Comparison of ENCODE assay signal across 8 cellular contexts in genomic region chr10:130190065-130190736, GRCh38. TPM values are rescaled to one million over a fixed set of nuclear protein-coding genes. Genes with fewer than 3 reads are reported as not detected.
DNase-seq lines count a peak whose midpoint lies in the region; ATAC-seq and FAIRE-seq lines count a peak whose summit lies in the region.

No MANE protein-coding gene starts in this region.

- peaks cover 5 to 31% (median 24%) of the 10 kb centered on the region in 11 experiments; a peak in 21 of 22 replicates for H3K36me3 ChIP-seq in BLaER1 treated with 17β-estradiol and CSF1 and Interleukin-3, amounts not matched to agents 10 nM and 100 nM
- H3K36me3 ChIP-seq in esophagus (ENCODE audit: control insufficient read depth in 2 of 2, insufficient read depth in 2 of 2, low read length in 1 of 2), result peaks cover 3 to 10% of the 10 kb centered on the region in 2 donors
- peaks cover 4 to 8% of the 10 kb centered on the region in 2 donors for H3K36me3 ChIP-seq in mucosa of rectum (ENCODE audit: control insufficient read depth in 2 of 2, insufficient read depth in 2 of 2, low read length in 2 of 2)

- peaks cover 0 to 95% (median 56%) of the 10 kb centered on the region in 11 experiments; a peak in 19 of 22 replicates for H4K20me1 ChIP-seq in BLaER1 treated with 17β-estradiol and CSF1 and Interleukin-3, amounts not matched to agents 10 nM and 100 nM

- 1 to 2% methylated on average over 75 to 81 of the region's 81 CpGs for WGBS in esophagus, 2 donors

- peak; percentile 62 for FAIRE-seq in GM19239 (lab: Jason Lieb, UNC)

- peak; percentile 72 for ATAC-seq in HG03378 (IDR thresholded peaks at IDR 0.05; ENCODE audit: unreplicated experiment)

- peaks cover 0 to 7% (median 6%) of the 10 kb centered on the region in 11 experiments; a peak in 12 of 22 replicates for H3K27me3 ChIP-seq in BLaER1 treated with 17β-estradiol and CSF1 and Interleukin-3, amounts not matched to agents 10 nM and 100 nM
- H3K27me3 ChIP-seq in esophagus (ENCODE audit: control insufficient read depth in 1 of 2, insufficient read depth in 2 of 2, low read length in 2 of 2), result no peaks in the 10 kb centered on the region
- no peaks in the 10 kb centered on the region for H3K27me3 ChIP-seq in mucosa of rectum (ENCODE audit: control insufficient read depth in 2 of 2, insufficient read depth in 2 of 2, low read length in 2 of 2)

- no peaks in the 10 kb centered on the region for H3K9me3 ChIP-seq in BLaER1 treated with 17β-estradiol and CSF1 and Interleukin-3, amounts not matched to agents 10 nM and 100 nM (replicated peaks in 1 of 11)
- no peaks in the 10 kb centered on the region for H3K9me3 ChIP-seq in esophagus (ENCODE audit: control insufficient read depth in 2 of 2, insufficient read depth in 1 of 2, low read depth in 1 of 2, low read length in 1 of 2)
- H3K9me3 ChIP-seq in mucosa of rectum (ENCODE audit: control insufficient read depth in 2 of 2, low read length in 2 of 2), result no peaks in the 10 kb centered on the region

- H3K9ac ChIP-seq in BLaER1 treated with 17β-estradiol and CSF1 and Interleukin-3, amounts not matched to agents 10 nM and 100 nM, result peak overlapping the region; percentile 15 to 80 (median 65); a peak in 21 of 22 replicates
- H3K9ac ChIP-seq in mucosa of rectum (ENCODE audit: low read depth in 1 of 2, low read length in 2 of 2), result peak overlapping the region in 1 of 2 donors; percentile 59

- peak overlapping the region; percentile 89 to 100 (median 99) for H3K4me2 ChIP-seq in BLaER1 treated with 17β-estradiol and CSF1 and Interleukin-3, amounts not matched to agents 10 nM and 100 nM

- DNase-seq in GM19239 (ENCODE audit: insufficient read length, low spot score) (peak; percentile 93), NOMO-1 (lab: John Stamatoyannopoulos, UW; ENCODE audit: unreplicated experiment in 2 of 2) (peak; percentile 21), activated T-cell treated with anti-CD3 and anti-CD28 coated beads for 24 hours (ENCODE audit: low read depth) (peak; percentile 84)
- peak; percentile 78 to 83 for DNase-seq in stimulated activated CD8-positive, alpha-beta memory T cell treated with anti-CD3 and anti-CD28 coated beads, Interleukin-2, amount 100 ng/mL, for 48 hours (ENCODE audit: low read depth in 2 of 2)

- peaks cover 4 to 20% (median 7%) of the 10 kb centered on the region in 10 experiments; a peak in 17 of 20 replicates for H3K4me1 ChIP-seq in BLaER1 treated with 17β-estradiol and CSF1 and Interleukin-3, amounts not matched to agents 10 nM and 100 nM
- H3K4me1 ChIP-seq in esophagus (ENCODE audit: control insufficient read depth in 2 of 2, insufficient read depth in 2 of 2, low read length in 1 of 2), result peaks cover 0 to 3% of the 10 kb centered on the region in 2 donors
- H3K4me1 ChIP-seq in mucosa of rectum (ENCODE audit: control insufficient read depth in 2 of 2, insufficient read depth in 2 of 2, low read length in 2 of 2), result peaks cover 0 to 4% of the 10 kb centered on the region in 2 donors

- H3K27ac ChIP-seq in BLaER1 treated with 17β-estradiol and CSF1 and Interleukin-3, amounts not matched to agents 10 nM and 100 nM, result no peak overlapping the region
- H3K27ac ChIP-seq in esophagus (ENCODE audit: low read depth in 2 of 2, low read length in 1 of 2), result no peak overlapping the region
- no peak overlapping the region for H3K27ac ChIP-seq in mucosa of rectum (ENCODE audit: low read depth in 2 of 2, low read length in 2 of 2)

- peak overlapping the region; percentile 53 to 72 (median 58) for H3K4me3 ChIP-seq in BLaER1 treated with 17β-estradiol and CSF1 and Interleukin-3, amounts not matched to agents 10 nM and 100 nM
- H3K4me3 ChIP-seq in esophagus (ENCODE audit: low read depth in 1 of 2, low read length in 2 of 2), result peak overlapping the region; percentile 55 to 70
- H3K4me3 ChIP-seq in mucosa of rectum (ENCODE audit: low read length in 2 of 2), result peak overlapping the region; percentile 57 to 66

RNA-seq across cellular contexts. Expression of gene GLRX3, which starts 54.0 kb away (rescaled TPM):
- 10 to 100 TPM; 41.8 to 80.3 TPM for polyA plus RNA-seq in esophagus

Comparison
In these comparisons a context has a peak if more than half of its experiments do, and no peak if none do; other contexts are left out.
1. DNase-seq: peak in every context shown above with its lines; median percentile 93 in GM19239; 84 in activated T-cell treated with anti-CD3 and anti-CD28 coated beads for 24 hours; 80 in stimulated activated CD8-positive, alpha-beta memory T cell treated with anti-CD3 and anti-CD28 coated beads, Interleukin-2, amount 100 ng/mL, for 48 hours; 21 in NOMO-1.